ENCODE assay signal across 15 cellular contexts in genomic region chr21:42656872-42657271, GRCh38.
"Had no signal": no experiment of that assay in that cellular context is flagged by ENCODE, and none has a peak within 500 bp of the region (broad histone marks: within the 10 kb centered on the region; RNA-seq: fewer than 3 reads in every experiment).

No MANE protein-coding gene starts in this region.

- H3K27ac ChIP-seq: foreskin keratinocyte, suprapubic skin had no signal

- H3K9me3 ChIP-seq: suprapubic skin had no signal

- H3K4me3 ChIP-seq: lung, suprapubic skin had no signal

- DNase-seq: activated CD4-positive, alpha-beta T cell treated with anti-CD3 and anti-CD28 coated beads, Interleukin-2, amount 10 ng/mL, durations not matched to agents 24 days and 14 days; activated CD4-positive, CD25-positive, alpha-beta regulatory T cell; activated naive CD8-positive, alpha-beta T cell treated with anti-CD3 and anti-CD28 coated beads, Interleukin-2, amount 10 ng/mL, durations not matched to agents 7 days and 5 days; anterior cingulate cortex; cerebellar nuclear complex; effector CD8-positive, alpha-beta T cell; head of caudate nucleus; naive B cell; stimulated activated CD4-positive, alpha-beta T cell treated with anti-CD3 and anti-CD28 coated beads, Interleukin-15, amount 100 ng/mL, for 24 hours; stimulated activated CD4-positive, alpha-beta T cell treated with anti-CD3 and anti-CD28 coated beads, Interleukin-4, amount 100 ng/mL, for 1 hour; stimulated activated naive CD4-positive, alpha-beta T cell; T-helper 2 cell had no signal

- H3K36me3 ChIP-seq: suprapubic skin had no signal

- ATAC-seq: foreskin keratinocyte had no signal

- H3K4me1 ChIP-seq: foreskin keratinocyte had no signal
